ENCODE assay signal across 12 cellular contexts in the genomic region with DNA sequence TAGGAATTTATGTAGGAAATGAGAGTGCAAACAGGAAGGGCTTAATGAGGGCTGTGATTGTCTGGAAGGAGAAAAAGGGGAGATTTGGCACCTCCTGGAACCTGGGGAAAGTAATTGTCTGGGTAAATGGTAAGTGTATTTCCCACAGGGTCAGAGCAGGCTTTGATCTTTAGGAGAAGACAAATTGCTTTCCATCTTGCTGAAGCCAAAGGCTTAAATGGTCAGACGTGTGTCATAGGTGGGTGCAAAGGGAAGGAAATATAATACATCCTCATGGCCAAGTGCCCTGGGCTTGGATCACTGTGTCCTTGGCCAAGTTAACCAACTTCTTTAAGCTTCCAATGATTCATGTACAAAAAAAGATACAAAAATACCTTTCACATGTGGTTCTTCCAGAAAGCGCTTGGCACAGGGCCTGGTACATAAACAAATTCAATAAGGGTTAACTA. TPM values are rescaled to one million over a fixed set of nuclear protein-coding genes. Genes with fewer than 3 reads are reported as not detected.
DNase-seq lines count a peak whose midpoint lies in the region; ATAC-seq and TF ChIP-seq lines count a peak whose summit lies in the region.
"Had no signal": no experiment of that assay in that cellular context is flagged by ENCODE, and none has a peak within 500 bp of the region (broad histone marks: within the 10 kb centered on the region; RNA-seq: fewer than 3 reads in every experiment).

No MANE protein-coding gene starts in this region.

- H3K9ac ChIP-seq in parathyroid adenoma, result no peak overlapping the region

- H3K4me3 Mint-ChIP-seq in CD8-positive, alpha-beta memory T cell, result peak overlapping the region in 6 of 7 donors; percentile 23 to 93 (median 82)

- H3K4me1 Mint-ChIP-seq in CD8-positive, alpha-beta memory T cell, result peaks cover 38 to 48% (median 42%) of the 10 kb centered on the region in 3 donors

- H3K4me3 ChIP-seq in CD8-positive, alpha-beta memory T cell (ENCODE audit: low read length), result no peak overlapping the region
- no peak overlapping the region for H3K4me3 ChIP-seq in MG63
- no peak overlapping the region for H3K4me3 ChIP-seq in epithelial cell of esophagus (ENCODE audit: low read length)
- H3K4me3 ChIP-seq in parathyroid adenoma (ENCODE audit: low read depth, low read length), result no peak overlapping the region

- H3K4me1 ChIP-seq in CD8-positive, alpha-beta memory T cell (ENCODE audit: insufficient read depth, low read length), result peaks cover 9% of the 10 kb centered on the region
- H3K4me1 ChIP-seq in parathyroid adenoma, result no peaks in the 10 kb centered on the region

- H2AFZ ChIP-seq in parathyroid adenoma, result no peak overlapping the region

- no peak overlapping the region for H3K4me2 ChIP-seq in parathyroid adenoma (ENCODE audit: low read length)

- no peaks in the 10 kb centered on the region for H3K9me3 ChIP-seq in CD8-positive, alpha-beta memory T cell (ENCODE audit: low read length)
- H3K9me3 ChIP-seq in MG63, result peaks cover 2% of the 10 kb centered on the region; the same call in 1 of the 2 replicates
- no peaks in the 10 kb centered on the region for H3K9me3 ChIP-seq in parathyroid adenoma (ENCODE audit: control insufficient read depth, low read length)

- H3K36me3 ChIP-seq in CD8-positive, alpha-beta memory T cell (ENCODE audit: insufficient read depth, low read length), result no peaks in the 10 kb centered on the region
- H3K36me3 ChIP-seq in MG63 (no peaks in the 10 kb centered on the region), parathyroid adenoma (ENCODE audit: control insufficient read depth, insufficient read depth, low read length) (no peaks in the 10 kb centered on the region)

- H3K27me3 ChIP-seq in CD8-positive, alpha-beta memory T cell (ENCODE audit: insufficient read depth, low read length, poor library complexity, severe bottlenecking), result no peaks in the 10 kb centered on the region
- H3K27me3 ChIP-seq in MG63, result no peaks in the 10 kb centered on the region; the same call in none of the 2 replicates
- no peaks in the 10 kb centered on the region for H3K27me3 ChIP-seq in parathyroid adenoma (ENCODE audit: control insufficient read depth, insufficient read depth, low read length)

- ATAC-seq in GM18520 (IDR thresholded peaks at IDR 0.05; ENCODE audit: unreplicated experiment), result no peak
- no peak for ATAC-seq in HG03520 (IDR thresholded peaks at IDR 0.05; ENCODE audit: unreplicated experiment)

- peak overlapping the region in 7 of 8 donors; percentile 8 to 87 (median 45) for H3K27ac Mint-ChIP-seq in CD8-positive, alpha-beta memory T cell

- CTCF ChIA-PET in CD8-positive, alpha-beta memory T cell (lab: Charles Lee), result interaction anchor here (3.1 kb wide), 1 partner anchor 112 kb away, joined by 17 read pairs; no protein-coding TSS in a partner anchor

- no peak for TF ChIP-seq CTCF in epithelial cell of esophagus (IDR thresholded peaks at IDR 0.05; ENCODE audit: insufficient read depth, low read depth, low read length, missing control alignments)
- TF ChIP-seq CTCF in parathyroid adenoma (IDR thresholded peaks at IDR 0.05), result no peak

- H3K9me3 Mint-ChIP-seq in CD8-positive, alpha-beta memory T cell, result no peaks in the 10 kb centered on the region

- DNase-seq in CD8-positive, alpha-beta memory T cell, result no peak
- peak; percentile 92 for DNase-seq in MG63
- peak; percentile 57 for DNase-seq in epithelial cell of esophagus (ENCODE audit: low read depth)
- no peak for DNase-seq in hippocampal formation (lab: John Stamatoyannopoulos, UW)
- DNase-seq in SW 1271 (lab: John Stamatoyannopoulos, UW), result no peak
- DNase-seq: activated T-cell treated with anti-CD3 and anti-CD28 coated beads, Interleukin-2, amount 50 U/mL, for 1 hour; KBM-7; NCI-H510A; stimulated activated CD4-positive, alpha-beta T cell treated with anti-CD3 and anti-CD28 coated beads, Interleukin-4, amount 100 ng/mL, for 1 hour had no signal

- H3K27me3 Mint-ChIP-seq in CD8-positive, alpha-beta memory T cell, result no peaks in the 10 kb centered on the region

- POLR2A ChIA-PET in CD8-positive, alpha-beta memory T cell (lab: Charles Lee), result no interaction called here

- H3K79me2 ChIP-seq in parathyroid adenoma, result no peaks in the 10 kb centered on the region

- H3K36me3 Mint-ChIP-seq in CD8-positive, alpha-beta memory T cell, result peaks cover 0 to 5% (median 0%) of the 10 kb centered on the region in 3 donors

- H3K27ac ChIP-seq in CD8-positive, alpha-beta memory T cell (ENCODE audit: low read depth, low read length), result no peak overlapping the region
- H3K27ac ChIP-seq in parathyroid adenoma, result peak overlapping the region; percentile 47

RNA-seq across cellular contexts. Expression of a gene that starts 1.3 kb away (rescaled TPM):
- 10 to 100 TPM; 35.5 to 38.1 TPM for total RNA-seq in CD8-positive, alpha-beta memory T cell
- polyA plus RNA-seq in CD8-positive, alpha-beta memory T cell, result 65.8 TPM
- total RNA-seq in MG63 (2014; rRNA removed; shearing (Covaris generic); ENCODE audit: low replicate concordance), result 9.2 and 17.1 TPM in 2 replicates

RNA-seq across cellular contexts. Expression of a gene that starts 22.7 kb away (rescaled TPM):
- total RNA-seq in CD8-positive, alpha-beta memory T cell, result 1 to 10 TPM; 1.5 to 1.8 TPM
- polyA plus RNA-seq in CD8-positive, alpha-beta memory T cell, result 129 TPM
- not detected in 2 replicates for total RNA-seq in MG63 (2014; rRNA removed; shearing (Covaris generic); ENCODE audit: low replicate concordance)

RNA-seq across cellular contexts. Expression of a gene that starts 47.2 kb away (rescaled TPM):
- 1 to 10 TPM; 3.2 to 4.0 TPM for total RNA-seq in CD8-positive, alpha-beta memory T cell
- polyA plus RNA-seq in CD8-positive, alpha-beta memory T cell, result 7.3 TPM
- total RNA-seq in MG63 (2014; rRNA removed; shearing (Covaris generic); ENCODE audit: low replicate concordance), result not detected in 2 replicates

Comparison
In these comparisons a context has a peak if more than half of its experiments do, and no peak if none do; other contexts are left out.
1. DNase-seq: peak in MG63 (single experiment) and epithelial cell of esophagus (single experiment); none in CD8-positive, alpha-beta memory T cell (0 of 5), hippocampal formation (0 of 2) and SW 1271 (0 of 2).